Comparison of ENCODE assay signal across 14 cellular contexts in the genomic region with DNA sequence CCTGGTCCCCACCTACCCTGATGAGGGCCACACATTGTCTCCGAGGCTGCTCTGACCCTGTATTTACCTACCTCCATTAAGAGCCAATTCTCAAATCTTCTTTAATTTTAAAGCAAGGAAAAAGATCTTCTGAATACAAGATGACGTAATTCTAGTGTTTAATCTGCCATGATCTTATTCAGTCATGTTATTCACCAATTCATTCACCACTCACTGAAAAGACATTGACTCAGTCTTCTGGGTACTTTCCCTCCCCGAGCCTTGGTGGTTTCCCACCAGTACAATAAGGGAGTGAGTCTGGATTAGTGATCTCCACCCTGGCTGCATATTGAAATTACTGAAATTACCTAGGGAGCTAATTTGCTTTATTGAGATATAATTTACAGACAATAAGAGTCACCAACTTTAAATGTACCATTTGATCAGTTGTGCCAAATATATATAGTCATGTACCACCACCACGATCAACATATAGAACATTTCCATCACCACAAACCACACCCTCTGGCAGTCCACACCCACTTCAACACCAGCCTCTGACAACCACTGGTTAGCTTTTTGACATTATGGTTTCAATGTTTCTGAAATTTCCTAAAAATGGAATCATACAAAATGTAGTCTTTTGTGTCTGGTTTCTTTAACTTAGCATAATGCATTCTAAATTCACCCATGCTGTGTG.
A peak's percentile ranks its signal among the peaks of the same experiment; 100 is the strongest.
DNase-seq lines count a peak whose midpoint lies in the region; TF ChIP-seq lines count a peak whose summit lies in the region.
"Had no signal": no experiment of that assay in that cellular context is flagged by ENCODE, and none has a peak within 500 bp of the region (broad histone marks: within the 10 kb centered on the region; RNA-seq: fewer than 3 reads in every experiment).

No MANE protein-coding gene starts in this region.

- no peaks in the 10 kb centered on the region for H3K9me3 Mint-ChIP-seq in T-helper 2 cell treated with Interferon-gamma antibody and Interleukin-4, amounts not matched to agents 5 μg/mL and 100 μg/mL, for 36 hours
- peaks cover 4% of the 10 kb centered on the region for H3K9me3 Mint-ChIP-seq in stimulated activated naive CD8-positive, alpha-beta T cell treated with anti-CD3 and anti-CD28 coated beads, Interleukin-15, Interleukin-2, amounts not matched to agents 100 ng/mL and 50 ng/mL, for 24 hours
- H3K9me3 Mint-ChIP-seq: activated naive CD4-positive, alpha-beta T cell treated with anti-CD3 and anti-CD28 coated beads, Interleukin-2, amount 50 U/mL, for 24 hours had no signal

- no peak for TF ChIP-seq CTCF in epithelial cell of esophagus (IDR thresholded peaks at IDR 0.05; ENCODE audit: insufficient read depth, low read depth, low read length, missing control alignments)

- H3K36me3 Mint-ChIP-seq in T-helper 2 cell treated with Interferon-gamma antibody and Interleukin-4, amounts not matched to agents 5 μg/mL and 100 μg/mL, for 36 hours (ENCODE audit: low read depth): no peaks in the 10 kb centered on the region
- H3K36me3 Mint-ChIP-seq in stimulated activated naive CD8-positive, alpha-beta T cell treated with anti-CD3 and anti-CD28 coated beads, Interleukin-15, Interleukin-2, amounts not matched to agents 100 ng/mL and 50 ng/mL, for 24 hours (ENCODE audit: low read depth): peaks cover 10% of the 10 kb centered on the region
- H3K36me3 Mint-ChIP-seq: activated naive CD4-positive, alpha-beta T cell treated with anti-CD3 and anti-CD28 coated beads, Interleukin-2, amount 50 U/mL, for 24 hours had no signal

- peaks cover 11% of the 10 kb centered on the region for H3K27me3 Mint-ChIP-seq in T-helper 2 cell treated with Interferon-gamma antibody and Interleukin-4, amounts not matched to agents 5 μg/mL and 100 μg/mL, for 36 hours (ENCODE audit: low read depth)
- H3K27me3 Mint-ChIP-seq in stimulated activated naive CD8-positive, alpha-beta T cell treated with anti-CD3 and anti-CD28 coated beads, Interleukin-15, Interleukin-2, amounts not matched to agents 100 ng/mL and 50 ng/mL, for 24 hours: peaks cover 56% of the 10 kb centered on the region

- DNase-seq in T-helper 2 cell treated with Interferon-gamma antibody and Interleukin-4, amounts not matched to agents 5 μg/mL and 100 μg/mL, for 36 hours (ENCODE audit: low spot score): peak; percentile 43
- DNase-seq in T-helper 2 cell (no peak), epithelial cell of esophagus (ENCODE audit: low read depth) (peak; percentile 88), D341Med (ENCODE audit: low spot score) (no peak), NCI-H2081 (lab: John Stamatoyannopoulos, UW) (no peak)
- DNase-seq in stimulated activated CD4-positive, alpha-beta T cell treated with anti-CD3 and anti-CD28 coated beads, Interleukin-15, amount 100 ng/mL, for 24 hours: peak; percentile 45
- DNase-seq in stimulated activated CD4-positive, alpha-beta T cell treated with anti-CD3 and anti-CD28 coated beads, Interleukin-4, amount 100 ng/mL, for 1 hour: no peak
- DNase-seq: HCEC 1CT, NCI-H2029 treated with DMSO at 0.1 percent for 48 hours, sigmoid colon, tibial artery had no signal

- peaks cover 1% of the 10 kb centered on the region for H3K4me1 Mint-ChIP-seq in T-helper 2 cell treated with Interferon-gamma antibody and Interleukin-4, amounts not matched to agents 5 μg/mL and 100 μg/mL, for 36 hours (ENCODE audit: low read depth)
- peaks cover 19% of the 10 kb centered on the region for H3K4me1 Mint-ChIP-seq in stimulated activated naive CD8-positive, alpha-beta T cell treated with anti-CD3 and anti-CD28 coated beads, Interleukin-15, Interleukin-2, amounts not matched to agents 100 ng/mL and 50 ng/mL, for 24 hours (ENCODE audit: low read depth)
- H3K4me1 Mint-ChIP-seq: activated naive CD4-positive, alpha-beta T cell treated with anti-CD3 and anti-CD28 coated beads, Interleukin-2, amount 50 U/mL, for 24 hours had no signal

- no peak overlapping the region for H3K4me3 ChIP-seq in epithelial cell of esophagus (ENCODE audit: low read length)
- H3K4me3 ChIP-seq: sigmoid colon, tibial artery had no signal

- H3K4me3 Mint-ChIP-seq in T-helper 2 cell treated with Interferon-gamma antibody and Interleukin-4, amounts not matched to agents 5 μg/mL and 100 μg/mL, for 36 hours: no peak overlapping the region
- H3K4me3 Mint-ChIP-seq in stimulated activated naive CD8-positive, alpha-beta T cell treated with anti-CD3 and anti-CD28 coated beads, Interleukin-15, Interleukin-2, amounts not matched to agents 100 ng/mL and 50 ng/mL, for 24 hours: no peak overlapping the region
- H3K4me3 Mint-ChIP-seq: activated naive CD4-positive, alpha-beta T cell treated with anti-CD3 and anti-CD28 coated beads, Interleukin-2, amount 50 U/mL, for 24 hours; dendritic cell treated with granulocyte-macrophage colony-stimulating factor and Interleukin-4, amounts not matched to agents 40 ng/mL and 50 ng/mL, for 4 days had no signal

- no peak overlapping the region for H3K27ac Mint-ChIP-seq in T-helper 2 cell treated with Interferon-gamma antibody and Interleukin-4, amounts not matched to agents 5 μg/mL and 100 μg/mL, for 36 hours
- H3K27ac Mint-ChIP-seq in stimulated activated naive CD8-positive, alpha-beta T cell treated with anti-CD3 and anti-CD28 coated beads, Interleukin-15, Interleukin-2, amounts not matched to agents 100 ng/mL and 50 ng/mL, for 24 hours: peak overlapping the region; percentile 23
- H3K27ac Mint-ChIP-seq: activated naive CD4-positive, alpha-beta T cell treated with anti-CD3 and anti-CD28 coated beads, Interleukin-2, amount 50 U/mL, for 24 hours; dendritic cell treated with granulocyte-macrophage colony-stimulating factor and Interleukin-4, amounts not matched to agents 40 ng/mL and 50 ng/mL, for 4 days had no signal

Comparison
In these comparisons a context has a peak if more than half of its experiments do, and no peak if none do; other contexts are left out.
1. DNase-seq: peak in T-helper 2 cell treated with Interferon-gamma antibody and Interleukin-4, amounts not matched to agents 5 μg/mL and 100 μg/mL, for 36 hours (single experiment), stimulated activated CD4-positive, alpha-beta T cell treated with anti-CD3 and anti-CD28 coated beads, Interleukin-15, amount 100 ng/mL, for 24 hours (single experiment) and epithelial cell of esophagus (single experiment); none in T-helper 2 cell (0 of 5), stimulated activated CD4-positive, alpha-beta T cell treated with anti-CD3 and anti-CD28 coated beads, Interleukin-4, amount 100 ng/mL, for 1 hour (single experiment), D341Med (single experiment) and NCI-H2081 (0 of 2).